Comparison of ENCODE assay signal across 8 cellular contexts in the genomic region with DNA sequence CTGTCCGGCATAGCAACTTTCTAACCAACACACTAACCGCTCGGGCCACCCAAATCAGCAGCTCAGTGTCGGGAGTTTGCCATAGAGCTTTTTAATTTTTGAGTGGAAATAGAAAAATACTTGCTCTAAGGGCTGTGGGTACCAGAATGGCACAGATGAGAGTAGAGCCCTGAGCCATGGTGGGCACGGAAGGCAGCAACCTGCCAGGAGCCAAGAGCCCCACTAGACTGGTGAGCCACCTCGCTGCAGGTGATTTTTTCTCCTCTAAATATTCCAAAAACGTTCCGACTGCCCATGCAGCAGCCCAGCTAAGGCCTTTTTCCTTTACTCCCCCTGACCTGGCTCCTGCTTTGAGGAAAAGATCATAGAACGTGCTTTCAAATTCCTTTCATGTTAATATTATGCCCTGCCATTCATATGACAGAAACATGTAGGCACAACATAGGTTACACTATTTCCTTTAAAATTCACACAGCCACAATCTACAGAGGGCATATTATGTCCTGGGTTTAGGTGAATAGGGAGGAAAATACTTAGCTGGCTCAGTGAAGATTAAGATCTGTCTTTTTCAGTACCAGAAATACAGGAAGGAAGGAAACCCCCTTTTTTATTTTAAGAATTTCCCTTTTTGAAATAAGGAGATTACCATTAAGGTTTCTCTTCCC.
A peak's percentile ranks its signal among the peaks of the same experiment; 100 is the strongest.
DNase-seq lines count a peak whose midpoint lies in the region; ATAC-seq lines count a peak whose summit lies in the region.
"Not testable (repeated sequence)": the region's sequence is repeated elsewhere in the genome, so short reads cannot be mapped to it uniquely, and the experiment has no call there.

No MANE protein-coding gene starts in this region.

- H4K20me1 ChIP-seq in BLaER1 treated with 17β-estradiol and CSF1 and Interleukin-3, amounts not matched to agents 10 nM and 100 nM = not testable (repeated sequence)

- H3K9me3 ChIP-seq in BLaER1 treated with 17β-estradiol and CSF1 and Interleukin-3, amounts not matched to agents 10 nM and 100 nM (replicated peaks in 1 of 11) = not testable (repeated sequence)

- H3K4me3 Mint-ChIP-seq in T-cell = peak overlapping the region in 2 of 3 donors; percentile 35 to 41
- not testable (repeated sequence) for H3K4me3 Mint-ChIP-seq in activated CD4-positive, alpha-beta T cell treated with anti-CD3 and anti-CD28 coated beads, Interleukin-2, amount 10 ng/mL, durations not matched to agents 7 days and 5 days
- H3K4me3 Mint-ChIP-seq in activated T-cell treated with anti-CD3 and anti-CD28 coated beads, Interleukin-2, amount 50 U/mL, for 4 hours = peak overlapping the region; percentile 56
- peak overlapping the region; percentile 53 to 71 for H3K4me3 Mint-ChIP-seq in effector memory CD8-positive, alpha-beta T cell
- H3K4me3 Mint-ChIP-seq in naive thymus-derived CD8-positive, alpha-beta T cell = peak overlapping the region in 8 of 10 donors; percentile 5 to 69 (median 36)
- H3K4me3 Mint-ChIP-seq in stimulated activated naive CD8-positive, alpha-beta T cell treated with anti-CD3 and anti-CD28 coated beads, Interleukin-15, Interleukin-2, amounts not matched to agents 100 ng/mL and 50 ng/mL, for 24 hours = peak overlapping the region; percentile 54

- peaks cover 17 to 30% (median 25%) of the 10 kb centered on the region in 3 donors for H3K4me1 Mint-ChIP-seq in T-cell
- peaks cover 20% of the 10 kb centered on the region for H3K4me1 Mint-ChIP-seq in activated CD4-positive, alpha-beta T cell treated with anti-CD3 and anti-CD28 coated beads, Interleukin-2, amount 10 ng/mL, durations not matched to agents 7 days and 5 days
- peaks cover 35% of the 10 kb centered on the region for H3K4me1 Mint-ChIP-seq in activated T-cell treated with anti-CD3 and anti-CD28 coated beads, Interleukin-2, amount 50 U/mL, for 4 hours (ENCODE audit: low read depth)
- H3K4me1 Mint-ChIP-seq in effector memory CD8-positive, alpha-beta T cell (ENCODE audit: low read depth in 2 of 2) = peaks cover 6 to 21% of the 10 kb centered on the region in 2 donors
- peaks cover 4 to 30% (median 23%) of the 10 kb centered on the region in 4 donors for H3K4me1 Mint-ChIP-seq in naive thymus-derived CD8-positive, alpha-beta T cell
- peaks cover 66% of the 10 kb centered on the region for H3K4me1 Mint-ChIP-seq in stimulated activated naive CD8-positive, alpha-beta T cell treated with anti-CD3 and anti-CD28 coated beads, Interleukin-15, Interleukin-2, amounts not matched to agents 100 ng/mL and 50 ng/mL, for 24 hours (ENCODE audit: low read depth)

- H3K9me3 Mint-ChIP-seq in T-cell = peaks cover 0 to 12% (median 0%) of the 10 kb centered on the region in 3 donors
- not testable (repeated sequence) for H3K9me3 Mint-ChIP-seq in activated CD4-positive, alpha-beta T cell treated with anti-CD3 and anti-CD28 coated beads, Interleukin-2, amount 10 ng/mL, durations not matched to agents 7 days and 5 days; effector memory CD8-positive, alpha-beta T cell
- peaks cover 12% of the 10 kb centered on the region for H3K9me3 Mint-ChIP-seq in activated T-cell treated with anti-CD3 and anti-CD28 coated beads, Interleukin-2, amount 50 U/mL, for 4 hours
- peaks cover 7 to 18% of the 10 kb centered on the region in 2 donors for H3K9me3 Mint-ChIP-seq in activated naive CD4-positive, alpha-beta T cell treated with anti-CD3 and anti-CD28 coated beads, Interleukin-2, amount 50 U/mL, for 72 hours
- H3K9me3 Mint-ChIP-seq in naive thymus-derived CD8-positive, alpha-beta T cell = peaks cover 0 to 15% (median 5%) of the 10 kb centered on the region in 9 donors
- H3K9me3 Mint-ChIP-seq in stimulated activated naive CD8-positive, alpha-beta T cell treated with anti-CD3 and anti-CD28 coated beads, Interleukin-15, Interleukin-2, amounts not matched to agents 100 ng/mL and 50 ng/mL, for 24 hours = peaks cover 11% of the 10 kb centered on the region

- peak overlapping the region; percentile 56 to 86 for H3K27ac Mint-ChIP-seq in T-cell
- peak overlapping the region; percentile 66 for H3K27ac Mint-ChIP-seq in activated CD4-positive, alpha-beta T cell treated with anti-CD3 and anti-CD28 coated beads, Interleukin-2, amount 10 ng/mL, durations not matched to agents 7 days and 5 days
- H3K27ac Mint-ChIP-seq in activated naive CD4-positive, alpha-beta T cell treated with anti-CD3 and anti-CD28 coated beads, Interleukin-2, amount 50 U/mL, for 72 hours = peak overlapping the region; percentile 62 to 81
- H3K27ac Mint-ChIP-seq in effector memory CD8-positive, alpha-beta T cell = peak overlapping the region; percentile 74 to 80
- peak overlapping the region in 5 of 10 donors; percentile 58 to 73 (median 69) for H3K27ac Mint-ChIP-seq in naive thymus-derived CD8-positive, alpha-beta T cell
- peak overlapping the region; percentile 90 for H3K27ac Mint-ChIP-seq in stimulated activated naive CD8-positive, alpha-beta T cell treated with anti-CD3 and anti-CD28 coated beads, Interleukin-15, Interleukin-2, amounts not matched to agents 100 ng/mL and 50 ng/mL, for 24 hours

- POLR2A ChIA-PET in T-cell (lab: Charles Lee); activated CD4-positive, alpha-beta T cell treated with anti-CD3 and anti-CD28 coated beads, Interleukin-2, amount 10 ng/mL, durations not matched to agents 7 days and 5 days (lab: Charles Lee); naive thymus-derived CD8-positive, alpha-beta T cell (lab: Charles Lee): not testable (repeated sequence)

- H3K4me2 ChIP-seq in BLaER1 treated with 17β-estradiol and CSF1 and Interleukin-3, amounts not matched to agents 10 nM and 100 nM = peak overlapping the region; percentile 39 to 76 (median 56)

- H3K27me3 Mint-ChIP-seq in T-cell; activated CD4-positive, alpha-beta T cell treated with anti-CD3 and anti-CD28 coated beads, Interleukin-2, amount 10 ng/mL, durations not matched to agents 7 days and 5 days; activated T-cell treated with anti-CD3 and anti-CD28 coated beads, Interleukin-2, amount 50 U/mL, for 4 hours (ENCODE audit: low read depth); effector memory CD8-positive, alpha-beta T cell; naive thymus-derived CD8-positive, alpha-beta T cell; stimulated activated naive CD8-positive, alpha-beta T cell treated with anti-CD3 and anti-CD28 coated beads, Interleukin-15, Interleukin-2, amounts not matched to agents 100 ng/mL and 50 ng/mL, for 24 hours: not testable (repeated sequence)

- not testable (repeated sequence) for H3K4me3 ChIP-seq in BLaER1 treated with 17β-estradiol and CSF1 and Interleukin-3, amounts not matched to agents 10 nM and 100 nM

- not testable (repeated sequence) for H3K36me3 ChIP-seq in BLaER1 treated with 17β-estradiol and CSF1 and Interleukin-3, amounts not matched to agents 10 nM and 100 nM

- not testable (repeated sequence) for H3K27me3 ChIP-seq in BLaER1 treated with 17β-estradiol and CSF1 and Interleukin-3, amounts not matched to agents 10 nM and 100 nM

- H3K4me1 ChIP-seq in BLaER1 treated with 17β-estradiol and CSF1 and Interleukin-3, amounts not matched to agents 10 nM and 100 nM = peaks cover 4 to 24% (median 8%) of the 10 kb centered on the region in 10 experiments; a peak in 17 of 20 replicates

- CTCF ChIA-PET in T-cell (lab: Charles Lee); activated CD4-positive, alpha-beta T cell treated with anti-CD3 and anti-CD28 coated beads, Interleukin-2, amount 10 ng/mL, durations not matched to agents 7 days and 5 days (lab: Charles Lee): not testable (repeated sequence)

- H3K36me3 Mint-ChIP-seq in T-cell; activated CD4-positive, alpha-beta T cell treated with anti-CD3 and anti-CD28 coated beads, Interleukin-2, amount 10 ng/mL, durations not matched to agents 7 days and 5 days (ENCODE audit: low read depth); activated T-cell treated with anti-CD3 and anti-CD28 coated beads, Interleukin-2, amount 50 U/mL, for 4 hours (ENCODE audit: insufficient read depth); effector memory CD8-positive, alpha-beta T cell (ENCODE audit: insufficient read depth): not testable (repeated sequence)
- peaks cover 14 to 37% of the 10 kb centered on the region in 2 donors for H3K36me3 Mint-ChIP-seq in activated naive CD4-positive, alpha-beta T cell treated with anti-CD3 and anti-CD28 coated beads, Interleukin-2, amount 50 U/mL, for 72 hours
- peaks cover 0 to 12% (median 5%) of the 10 kb centered on the region in 3 donors for H3K36me3 Mint-ChIP-seq in naive thymus-derived CD8-positive, alpha-beta T cell
- H3K36me3 Mint-ChIP-seq in stimulated activated naive CD8-positive, alpha-beta T cell treated with anti-CD3 and anti-CD28 coated beads, Interleukin-15, Interleukin-2, amounts not matched to agents 100 ng/mL and 50 ng/mL, for 24 hours (ENCODE audit: low read depth) = peaks cover 11% of the 10 kb centered on the region

- DNase-seq in T-cell; activated CD4-positive, alpha-beta T cell treated with anti-CD3 and anti-CD28 coated beads, Interleukin-2, amount 10 ng/mL, durations not matched to agents 7 days and 5 days; activated T-cell treated with anti-CD3 and anti-CD28 coated beads, Interleukin-2, amount 50 U/mL, for 4 hours; activated naive CD4-positive, alpha-beta T cell treated with anti-CD3 and anti-CD28 coated beads, Interleukin-2, amount 50 U/mL, for 72 hours (ENCODE audit: low spot score in 2 of 2); effector memory CD8-positive, alpha-beta T cell; naive thymus-derived CD8-positive, alpha-beta T cell: not testable (repeated sequence)

- H3K27ac ChIP-seq in BLaER1 treated with 17β-estradiol and CSF1 and Interleukin-3, amounts not matched to agents 10 nM and 100 nM = not testable (repeated sequence)

- not testable (repeated sequence) for ATAC-seq in T-cell (replicated peaks in 1 of 4); effector memory CD8-positive, alpha-beta T cell (replicated peaks); naive thymus-derived CD8-positive, alpha-beta T cell
- ATAC-seq in activated T-cell treated with anti-CD3 and anti-CD28 coated beads, Interleukin-2, amount 50 U/mL, for 4 hours = peak; percentile 48 to 52
- peak; percentile 68 to 79 for ATAC-seq in activated naive CD4-positive, alpha-beta T cell treated with anti-CD3 and anti-CD28 coated beads, Interleukin-2, amount 50 U/mL, for 72 hours

- not testable (repeated sequence) for H3K9ac ChIP-seq in BLaER1 treated with 17β-estradiol and CSF1 and Interleukin-3, amounts not matched to agents 10 nM and 100 nM
